In genomic region chr13:77528834-77529500, GRCh38 we compare ENCODE assay signal across 10 cellular contexts. TPM values are rescaled to one million over a fixed set of nuclear protein-coding genes. Genes with fewer than 3 reads are reported as not detected.
DNase-seq lines count a peak whose midpoint lies in the region; ATAC-seq and TF ChIP-seq lines count a peak whose summit lies in the region.
"Had no signal": no experiment of that assay in that cellular context is flagged by ENCODE, and none has a peak within 500 bp of the region (broad histone marks: within the 10 kb centered on the region; RNA-seq: fewer than 3 reads in every experiment).

No MANE protein-coding gene starts in this region.

- ATAC-seq in GM18907 (IDR thresholded peaks at IDR 0.05; ENCODE audit: unreplicated experiment) = peak; percentile 95
- peak; percentile 85 for ATAC-seq in GM21515 (IDR thresholded peaks at IDR 0.05; ENCODE audit: unreplicated experiment)
- peak; percentile 90 for ATAC-seq in HG03066 (IDR thresholded peaks at IDR 0.05; ENCODE audit: low read depth, unreplicated experiment)
- ATAC-seq in effector memory CD8-positive, alpha-beta T cell (replicated peaks) = no peak
- ATAC-seq: right lobe of liver had no signal

- H3K4me1 Mint-ChIP-seq in effector memory CD8-positive, alpha-beta T cell (ENCODE audit: low read depth in 2 of 2) = no peaks in the 10 kb centered on the region
- H3K4me1 Mint-ChIP-seq: activated CD4-positive, alpha-beta T cell treated with anti-CD3 and anti-CD28 coated beads, Interleukin-2, amount 10 ng/mL, durations not matched to agents 7 days and 5 days had no signal

- no peaks in the 10 kb centered on the region for H3K4me1 ChIP-seq in esophagus muscularis mucosa
- H3K4me1 ChIP-seq: right lobe of liver had no signal

- no peak for TF ChIP-seq POLR2A in esophagus muscularis mucosa (IDR thresholded peaks at IDR 0.05; ENCODE audit: low read depth)

- peaks cover 14 to 21% of the 10 kb centered on the region in 2 donors for H3K27me3 Mint-ChIP-seq in effector memory CD8-positive, alpha-beta T cell
- H3K27me3 Mint-ChIP-seq: activated CD4-positive, alpha-beta T cell treated with anti-CD3 and anti-CD28 coated beads, Interleukin-2, amount 10 ng/mL, durations not matched to agents 7 days and 5 days had no signal

- no peaks in the 10 kb centered on the region for H3K27me3 ChIP-seq in esophagus muscularis mucosa
- H3K27me3 ChIP-seq: right lobe of liver had no signal

- TF ChIP-seq EP300 in esophagus muscularis mucosa (IDR thresholded peaks at IDR 0.05) = no peak

- no peak for TF ChIP-seq CTCF in esophagus muscularis mucosa (IDR thresholded peaks at IDR 0.05)

- no peaks in the 10 kb centered on the region for H3K36me3 ChIP-seq in esophagus muscularis mucosa
- H3K36me3 ChIP-seq: right lobe of liver had no signal

- H3K9me3 Mint-ChIP-seq in effector memory CD8-positive, alpha-beta T cell = no peaks in the 10 kb centered on the region
- H3K9me3 Mint-ChIP-seq: activated CD4-positive, alpha-beta T cell treated with anti-CD3 and anti-CD28 coated beads, Interleukin-2, amount 10 ng/mL, durations not matched to agents 7 days and 5 days had no signal

- DNase-seq in esophagus muscularis mucosa (ENCODE audit: extremely low spot score) (peak; percentile 66), NCI-H446 treated with DMSO at 0.1 percent for 48 hours (lab: John Stamatoyannopoulos, UW) (no peak), NCI-H2227 (lab: John Stamatoyannopoulos, UW; ENCODE audit: unreplicated experiment) (no peak), NCI-H1694 treated with DMSO at 0.1 percent for 48 hours (lab: John Stamatoyannopoulos, UW) (no peak)
- no peak for DNase-seq in effector memory CD8-positive, alpha-beta T cell
- DNase-seq: activated CD4-positive, alpha-beta T cell treated with anti-CD3 and anti-CD28 coated beads, Interleukin-2, amount 10 ng/mL, durations not matched to agents 7 days and 5 days; right lobe of liver had no signal

- no peak overlapping the region for H3K4me3 ChIP-seq in esophagus muscularis mucosa
- H3K4me3 ChIP-seq: right lobe of liver had no signal

- H3K4me3 Mint-ChIP-seq in effector memory CD8-positive, alpha-beta T cell = no peak overlapping the region
- H3K4me3 Mint-ChIP-seq: activated CD4-positive, alpha-beta T cell treated with anti-CD3 and anti-CD28 coated beads, Interleukin-2, amount 10 ng/mL, durations not matched to agents 7 days and 5 days had no signal

- no peaks in the 10 kb centered on the region for H3K9me3 ChIP-seq in esophagus muscularis mucosa
- H3K9me3 ChIP-seq: right lobe of liver had no signal

- no peak overlapping the region for H3K27ac Mint-ChIP-seq in effector memory CD8-positive, alpha-beta T cell
- H3K27ac Mint-ChIP-seq: activated CD4-positive, alpha-beta T cell treated with anti-CD3 and anti-CD28 coated beads, Interleukin-2, amount 10 ng/mL, durations not matched to agents 7 days and 5 days had no signal

- no peak overlapping the region for H3K27ac ChIP-seq in esophagus muscularis mucosa (replicated peaks in 1 of 4)
- H3K27ac ChIP-seq: right lobe of liver had no signal

- intact Hi-C loops in esophagus muscularis mucosa (cut with DNase I) = no loop called here

- no peaks in the 10 kb centered on the region for H3K36me3 Mint-ChIP-seq in effector memory CD8-positive, alpha-beta T cell (ENCODE audit: insufficient read depth)

- whole genome bisulfite sequencing in esophagus muscularis mucosa = 73% methylated on average over 4 of the region's 4 CpGs

RNA-seq across cellular contexts. Expression of gene SCEL, which starts 6.5 kb away (rescaled TPM):
- 1 to 10 TPM in 1 of 4 donors, under 1 TPM in 2, not detected in 1; 0.13 to 1.7 (median 0.29) TPM for total RNA-seq in esophagus muscularis mucosa
- total RNA-seq: activated CD4-positive, alpha-beta T cell treated with anti-CD3 and anti-CD28 coated beads, Interleukin-2, amount 10 ng/mL, durations not matched to agents 7 days and 5 days; right lobe of liver had no signal
